ENCODE assay signal across 11 cellular contexts in genomic region chr16:165539-166374, GRCh38. TPM values are rescaled to one million over a fixed set of nuclear protein-coding genes. Genes with fewer than 3 reads are reported as not detected.
DNase-seq lines count a peak whose midpoint lies in the region; ATAC-seq, FAIRE-seq and TF ChIP-seq lines count a peak whose summit lies in the region.
"Had no signal": no experiment of that assay in that cellular context is flagged by ENCODE, and none has a peak within 500 bp of the region (broad histone marks: within the 10 kb centered on the region; RNA-seq: fewer than 3 reads in every experiment).

TSS of gene HBM (plus strand) at chr16:165978. CDS start at chr16:165998, 20 bp downstream.

- H2BK5ac ChIP-seq in IMR-90 (ENCODE audit: low read depth, low read length, poor library complexity, severe bottlenecking) = no peak within 1 kb of the TSS
- H2BK5ac ChIP-seq in H1 (ENCODE audit: low read depth, low read length) = no peak within 1 kb of the TSS
- H2BK5ac ChIP-seq in neuronal stem cell (ENCODE audit: low read length) = no peak within 1 kb of the TSS

- TF ChIP-seq RAD21 in IMR-90 (IDR thresholded peaks at IDR 0.05; ENCODE audit: low read length) (no peak), H1 (IDR thresholded peaks at IDR 0.05 in 1 of 2, conservative IDR thresholded peaks at IDR 0.05 in 1 of 2; ENCODE audit: low read depth in 2 of 2, low read length in 2 of 2) (no peak)

- no peak for TF ChIP-seq CTCF in CD4-positive, alpha-beta T cell (IDR thresholded peaks at IDR 0.05)
- no peak for TF ChIP-seq CTCF in IMR-90 (conservative IDR thresholded peaks at IDR 0.05; ENCODE audit: low read depth, low read length)
- TF ChIP-seq CTCF in H1 (IDR thresholded peaks at IDR 0.05; ENCODE audit: control extremely low read depth in 1 of 3, insufficient read depth in 1 of 3, low read depth in 1 of 3, low read length in 3 of 3) = no peak

- H3K9ac ChIP-seq in IMR-90 (ENCODE audit: low read depth, low read length) (no peak within 1 kb of the TSS), H1 (replicated peaks in 1 of 4; ENCODE audit: extremely low read depth in 1 of 4, low read depth in 3 of 4, low read length in 3 of 4) (no peak within 1 kb of the TSS), neuronal stem cell (ENCODE audit: low read depth, low read length, poor library complexity) (no peak within 1 kb of the TSS)

- no peak within 1 kb of the TSS for H3K18ac ChIP-seq in IMR-90 (ENCODE audit: low read depth, low read length)
- H3K18ac ChIP-seq in H1 (ENCODE audit: extremely low read depth, low read length) = peak within 1 kb of the TSS; percentile 1; the same call in 1 of the 2 replicates
- peak within 1 kb of the TSS; percentile 76 for H3K18ac ChIP-seq in neuronal stem cell (ENCODE audit: low read length)

- no peak within 1 kb of the TSS for H3K14ac ChIP-seq in IMR-90 (replicated peaks; ENCODE audit: low read depth, low read length)
- no peak within 1 kb of the TSS for H3K14ac ChIP-seq in H1 (ENCODE audit: insufficient read length)
- peak within 1 kb of the TSS; percentile 71 for H3K14ac ChIP-seq in neuronal stem cell (ENCODE audit: low read length)

- in situ Hi-C loops in IMR-90 (cut with MboI; ENCODE audit: low sequenced_read_pairs) = no loop called here

- H3K56ac ChIP-seq in IMR-90 (ENCODE audit: extremely low read depth, insufficient read depth, low read length) = no peak within 1 kb of the TSS
- no peak within 1 kb of the TSS for H3K56ac ChIP-seq in H1 (replicated peaks; ENCODE audit: insufficient read length, low read depth, low read length)

- no peaks in the 10 kb centered on the region for H3K36me3 Mint-ChIP-seq in CD4-positive, alpha-beta T cell (ENCODE audit: low read depth)

- BruUV-seq in IMR-90 (replicated peaks; lab: Mats Ljungman, UMichigan) = no TSS peak

- H4K5ac ChIP-seq in IMR-90 (ENCODE audit: low read depth, low read length) (no peak within 1 kb of the TSS), H1 (ENCODE audit: insufficient read length, low read depth, low read length) (no peak within 1 kb of the TSS)

- H3K23me2 ChIP-seq in H1 (ENCODE audit: low read depth, low read length) = peaks cover 10% of the 10 kb centered on the region; the same call in 1 of the 2 replicates

- H4K91ac ChIP-seq in IMR-90 (ENCODE audit: insufficient read depth, low read depth, low read length) (no peak within 1 kb of the TSS), H1 (replicated peaks; ENCODE audit: insufficient read length, low read length) (no peak within 1 kb of the TSS), neuronal stem cell (ENCODE audit: low read depth, low read length, poor library complexity) (no peak within 1 kb of the TSS)

- H3K27me3 Mint-ChIP-seq in CD4-positive, alpha-beta T cell = peaks cover 69% of the 10 kb centered on the region

- H2AFZ ChIP-seq in IMR-90 (replicated peaks; ENCODE audit: low read length, poor library complexity) = peak within 1 kb of the TSS; percentile 51
- no peak within 1 kb of the TSS for H2AFZ ChIP-seq in H1 (ENCODE audit: low read length)
- peak within 1 kb of the TSS; percentile 79 for H2AFZ ChIP-seq in neuronal stem cell (ENCODE audit: low read length)

- intact Hi-C loops in CD4-positive, alpha-beta T cell (cut with DNase I, micrococcal nuclease) = no loop called here
- intact Hi-C loops in IMR-90 (cut with micrococcal nuclease) = no loop called here

- no peaks in the 10 kb centered on the region for H3K79me2 ChIP-seq in H1 (ENCODE audit: control insufficient read depth in 1 of 2, insufficient read depth in 2 of 2, low read length in 2 of 2)

- H4K8ac ChIP-seq in IMR-90 (ENCODE audit: low read depth in 2 of 2, low read length in 2 of 2) (no peak within 1 kb of the TSS), H1 (ENCODE audit: extremely low read depth, insufficient read depth, low read length) (no peak within 1 kb of the TSS), neuronal stem cell (ENCODE audit: low read depth, low read length) (no peak within 1 kb of the TSS)

- H3K27me3 ChIP-seq in CD4-positive, alpha-beta T cell (ENCODE audit: control insufficient read depth, insufficient read depth, low read length) = peaks cover 57% of the 10 kb centered on the region
- H3K27me3 ChIP-seq in IMR-90 (ENCODE audit: control insufficient read depth, insufficient read depth, low read length) (peaks cover 60% of the 10 kb centered on the region), H1 (replicated peaks in 1 of 4; ENCODE audit: control insufficient read depth in 3 of 4, extremely low read depth in 1 of 4, insufficient read depth in 3 of 4, low read length in 3 of 4) (peaks cover 36 to 64% (median 58%) of the 10 kb centered on the region in 4 experiments), neuronal stem cell (ENCODE audit: control insufficient read depth in 3 of 3, insufficient read depth in 3 of 3, low read depth in 1 of 3, low read length in 3 of 3) (peaks cover 32 to 77% (median 63%) of the 10 kb centered on the region in 3 experiments)

- H4K20me1 ChIP-seq in IMR-90 (ENCODE audit: insufficient read depth, low read length) = peaks cover 5% of the 10 kb centered on the region
- peaks cover 2 to 8% of the 10 kb centered on the region in 2 experiments for H4K20me1 ChIP-seq in H1 (replicated peaks in 1 of 2; ENCODE audit: control insufficient read depth in 1 of 2, insufficient read depth in 2 of 2, low read length in 2 of 2)

- H3K27ac ChIP-seq in CD4-positive, alpha-beta T cell (ENCODE audit: low read depth, low read length) = no peak within 1 kb of the TSS
- H3K27ac ChIP-seq in IMR-90 (ENCODE audit: insufficient read depth, low read length) (no peak within 1 kb of the TSS), H1 (ENCODE audit: low read depth, low read length) (no peak within 1 kb of the TSS), neuronal stem cell (replicated peaks; ENCODE audit: low read length) (no peak within 1 kb of the TSS)
- H3K27ac ChIP-seq: epithelial cell of prostate had no signal

- no peaks in the 10 kb centered on the region for H3K79me1 ChIP-seq in IMR-90 (ENCODE audit: low read depth in 1 of 2, low read length in 2 of 2)
- no peaks in the 10 kb centered on the region for H3K79me1 ChIP-seq in H1 (ENCODE audit: low read depth, low read length)
- no peaks in the 10 kb centered on the region for H3K79me1 ChIP-seq in neuronal stem cell (ENCODE audit: low read depth, low read length)

- no peak within 1 kb of the TSS for H3K27ac Mint-ChIP-seq in CD4-positive, alpha-beta T cell

- H3K4me3 Mint-ChIP-seq in CD4-positive, alpha-beta T cell = peak within 1 kb of the TSS; percentile 56

- H2BK20ac ChIP-seq in IMR-90 (ENCODE audit: low read depth, low read length) = no peak within 1 kb of the TSS
- no peak within 1 kb of the TSS for H2BK20ac ChIP-seq in H1 (ENCODE audit: low read length)

- H3K4ac ChIP-seq in IMR-90 (ENCODE audit: low read depth, low read length) = no peak within 1 kb of the TSS
- H3K4ac ChIP-seq in H1 (replicated peaks; ENCODE audit: insufficient read length, low read depth, low read length) = no peak within 1 kb of the TSS
- no peak within 1 kb of the TSS for H3K4ac ChIP-seq in neuronal stem cell (ENCODE audit: low read length)

- dilution Hi-C loops in IMR-90 (cut with HindIII; ENCODE audit: low sequenced_read_pairs, unreplicated experiment) = no loop called here

- no peak within 1 kb of the TSS for H2AK5ac ChIP-seq in IMR-90 (ENCODE audit: low read depth, low read length)
- no peak within 1 kb of the TSS for H2AK5ac ChIP-seq in H1 (ENCODE audit: low read depth, low read length)
- H2AK5ac ChIP-seq in neuronal stem cell (ENCODE audit: low read depth, low read length) = peak within 1 kb of the TSS; percentile 56

- no peaks in the 10 kb centered on the region for H3K9me3 Mint-ChIP-seq in CD4-positive, alpha-beta T cell

- no peak for TF ChIP-seq POLR2A in IMR-90 (IDR thresholded peaks at IDR 0.05; ENCODE audit: low read depth, low read length)
- no peak for TF ChIP-seq POLR2A in H1 (IDR thresholded peaks at IDR 0.05; ENCODE audit: control extremely low read depth in 1 of 2, low read depth in 2 of 2, low read length in 2 of 2)

- H3K9me3 ChIP-seq in CD4-positive, alpha-beta T cell (ENCODE audit: control insufficient read depth, low read length) = no peaks in the 10 kb centered on the region
- H3K9me3 ChIP-seq in IMR-90 (ENCODE audit: control insufficient read depth, insufficient read depth, low read length) (no peaks in the 10 kb centered on the region; the same call in none of the 2 replicates), H1 (ENCODE audit: insufficient read depth in 2 of 2, low read depth in 1 of 2, low read length in 1 of 2) (no peaks in the 10 kb centered on the region), neuronal stem cell (replicated peaks in 1 of 2; ENCODE audit: control insufficient read depth in 2 of 2, insufficient read depth in 1 of 2, low read depth in 1 of 2, low read length in 2 of 2) (no peaks in the 10 kb centered on the region)

- peak within 1 kb of the TSS; percentile 50; the same call in 1 of the 2 replicates for H2BK12ac ChIP-seq in H1 (ENCODE audit: low read depth, low read length)
- H2BK12ac ChIP-seq in neuronal stem cell (ENCODE audit: low read length) = peak within 1 kb of the TSS; percentile 22

- H3K4me1 Mint-ChIP-seq in CD4-positive, alpha-beta T cell (ENCODE audit: low read depth) = peaks cover 4% of the 10 kb centered on the region

- no peak for TF ChIP-seq EP300 in H1 (IDR thresholded peaks at IDR 0.05; ENCODE audit: borderline replicate concordance in 1 of 2, low read depth in 2 of 2, low read length in 2 of 2)

- POLR2A ChIA-PET in CD4-positive, alpha-beta T cell (lab: Charles Lee) = no interaction called here
- POLR2A ChIA-PET in IMR-90 (lab: Charles Lee; ENCODE audit: unreplicated experiment) = interaction anchor here (0.6 kb wide), 1 partner anchor 9 kb away, joined by 12 read pairs; no protein-coding TSS in a partner anchor
- POLR2A ChIA-PET in H1 (lab: Charles Lee; ENCODE audit: partially characterized antibody) = interaction anchor here (3.5 to 5.0 kb wide), 2 partner anchors 12 to 15 kb away, joined by 16 to 29 read pairs; partner anchors contain the start of gene HBQ1

- 2% methylated on average over 28 of the region's 75 CpGs; no CpG with 5 or more reads in 1 of the 2 experiments for WGBS in IMR-90 (ENCODE audit: extremely low coverage in 2 of 2, insufficient read length in 1 of 2), 2 experiments
- WGBS in H1 (ENCODE audit: extremely low coverage in 1 of 2, insufficient coverage in 1 of 2, insufficient read length in 1 of 2, insufficient replicate concordance in 2 of 2, low coverage in 1 of 2, low lambda C conversion rate in 2 of 2, missing lambda C conversion rate in 1 of 2), 2 experiments = 3% methylated on average over 55 of the region's 75 CpGs; no CpG with 5 or more reads in 1 of the 2 experiments
- WGBS in neuronal stem cell (ENCODE audit: extremely low coverage in 2 of 2, insufficient read length in 2 of 2, insufficient replicate concordance in 1 of 2), 2 donors = no CpG with 5 or more reads among the region's 75 CpGs

- no peak within 1 kb of the TSS for H2AK9ac ChIP-seq in IMR-90 (replicated peaks; ENCODE audit: low read depth, low read length, poor library complexity)

- H3K4me3 ChIP-seq in IMR-90 (ENCODE audit: insufficient read depth, low read depth, low read length) (no peak within 1 kb of the TSS), H1 (ENCODE audit: extremely low read depth in 1 of 4, insufficient read depth in 2 of 4, low read depth in 3 of 4, low read length in 4 of 4) (peak within 1 kb of the TSS; percentile 14 to 59 (median 20); a peak in 7 of 8 replicates), neuronal stem cell (ENCODE audit: low read length in 2 of 2) (peak within 1 kb of the TSS in 1 of 2 donors; percentile 60)

- H3K23ac ChIP-seq in IMR-90 (ENCODE audit: low read depth, low read length) (no peak within 1 kb of the TSS), H1 (ENCODE audit: insufficient read length) (no peak within 1 kb of the TSS), neuronal stem cell (ENCODE audit: low read depth, low read length, poor library complexity) (peak within 1 kb of the TSS; percentile 43)

- H3K4me2 ChIP-seq in IMR-90 (ENCODE audit: low read depth, low read length) = peak within 1 kb of the TSS; percentile 67
- peak within 1 kb of the TSS; percentile 64 to 78 for H3K4me2 ChIP-seq in H1 (ENCODE audit: insufficient read depth in 1 of 2, low read depth in 2 of 2, low read length in 2 of 2)
- peak within 1 kb of the TSS; percentile 25 for H3K4me2 ChIP-seq in neuronal stem cell (ENCODE audit: insufficient read depth, low read length, poor library complexity, severe bottlenecking)

- no peak for DNase-seq in CD4-positive, alpha-beta T cell
- no peak for DNase-seq in IMR-90
- DNase-seq in H1 (ENCODE audit: low read depth in 1 of 2, low spot score in 2 of 2) = no peak
- no peak for DNase-seq in neuronal stem cell (ENCODE audit: low spot score)
- DNase-seq in NCI-H1694 (lab: John Stamatoyannopoulos, UW) = no peak
- DNase-seq in stimulated activated CD8-positive, alpha-beta memory T cell treated with anti-CD3 and anti-CD28 coated beads, Interleukin-4, amount 100 ng/mL, for 48 hours = no peak
- no peak for DNase-seq in NCI-H345 (lab: John Stamatoyannopoulos, UW)
- no peak for DNase-seq in COR-L47 (lab: John Stamatoyannopoulos, UW)
- DNase-seq: activated CD8-positive, alpha-beta memory T cell treated with anti-CD3 and anti-CD28 coated beads, Interleukin-2, amount 50 U/mL, for 4 hours; RPMI8226 had no signal

- H3K9me1 ChIP-seq in IMR-90 (ENCODE audit: insufficient read depth, low read length) = 0 out of 2 replicates have a peak, but pooled peaks cover 4% of the 10 kb centered on the region

- no peaks in the 10 kb centered on the region for H3K36me3 ChIP-seq in IMR-90 (ENCODE audit: control insufficient read depth, insufficient read depth, low read length)
- peaks cover 0 to 9% (median 0%) of the 10 kb centered on the region in 4 experiments; a peak in 2 of 8 replicates for H3K36me3 ChIP-seq in H1 (ENCODE audit: control insufficient read depth in 2 of 4, insufficient read depth in 4 of 4, low read length in 3 of 4)
- no peaks in the 10 kb centered on the region for H3K36me3 ChIP-seq in neuronal stem cell (replicated peaks in 1 of 2; ENCODE audit: control insufficient read depth in 2 of 2, insufficient read depth in 2 of 2, low read length in 2 of 2)

- peak; percentile 51 for ATAC-seq in CD4-positive, alpha-beta T cell (ENCODE audit: poor library complexity)
- ATAC-seq in IMR-90 (ENCODE audit: low read depth) = no peak

- no peak for FAIRE-seq in H1 (lab: Jason Lieb, UNC)

- H2BK120ac ChIP-seq in IMR-90 (ENCODE audit: low read depth, low read length) (no peak within 1 kb of the TSS), H1 (replicated peaks; ENCODE audit: low read depth, low read length) (no peak within 1 kb of the TSS), neuronal stem cell (ENCODE audit: low read depth, low read length) (no peak within 1 kb of the TSS)

- no peaks in the 10 kb centered on the region; the same call in 1 of the 2 replicates for H3K4me1 ChIP-seq in IMR-90 (ENCODE audit: control insufficient read depth, insufficient read depth, low read length)
- peaks cover 0 to 20% (median 16%) of the 10 kb centered on the region in 4 experiments; a peak in 6 of 7 replicates for H3K4me1 ChIP-seq in H1 (replicated peaks in 1 of 4; ENCODE audit: control insufficient read depth in 3 of 4, insufficient read depth in 4 of 4, low read length in 3 of 4)
- peaks cover 0 to 13% of the 10 kb centered on the region in 2 donors for H3K4me1 ChIP-seq in neuronal stem cell (ENCODE audit: control insufficient read depth in 2 of 2, insufficient read depth in 1 of 2, low read depth in 1 of 2, low read length in 2 of 2)

- CTCF ChIA-PET in CD4-positive, alpha-beta T cell (lab: Charles Lee) = no interaction called here
- CTCF ChIA-PET in IMR-90 (lab: Yijun Ruan, JAX) (no interaction called here), H1 (lab: Charles Lee; ENCODE audit: partially characterized antibody) (interaction anchor here (1.0 to 5.6 kb wide), 7 partner anchors 12 to 69 kb away, joined by 3 to 24 read pairs (median 5); partner anchors contain the start of gene HBQ1)

- H2BK15ac ChIP-seq in IMR-90 (ENCODE audit: low read depth, low read length) (no peak within 1 kb of the TSS), H1 (ENCODE audit: low read length) (0 out of 2 replicates have a peak within 1 kb of the TSS, but pooled peaks have one; percentile 29), neuronal stem cell (ENCODE audit: low read length) (no peak within 1 kb of the TSS)

RNA-seq across cellular contexts. Expression of gene HBM, which starts in this region (rescaled TPM):
- not detected for total RNA-seq in CD4-positive, alpha-beta T cell
- not detected in 2 replicates for total RNA-seq in IMR-90 (2012; rRNA removed)
- not detected in 2 replicates for polyA plus RNA-seq in IMR-90 (2012; rRNA removed)
- polyA plus RNA-seq in IMR-90 (2012; cell fraction: cytosol; rRNA removed) = not detected in 2 replicates
- polyA plus RNA-seq in IMR-90 (2012; cell fraction: nucleus; rRNA removed; ENCODE audit: low replicate concordance) = not detected in 2 replicates
- total RNA-seq in H1 (2021; fragmentation: NEBNext Ultra II Directional; extraction: Animal tissue kit (Norgen Biotek cat#: 25700)) = not detected in 2 replicates
- 0.78 and 0.88 TPM in 2 replicates for polyA plus RNA-seq in H1 (2011; rRNA removed)
- not detected for polyA plus RNA-seq in H1 (2011; cell fraction: cytosol; rRNA removed)
- polyA plus RNA-seq in H1 (2011; cell fraction: nucleus; rRNA removed) = not detected
- polyA plus RNA-seq in H1 (2012, experiment 1 of 2) = not detected in 4 replicates
- polyA plus RNA-seq in H1 (2012, experiment 2 of 2) = not detected
- polyA plus RNA-seq in H1 (2013, experiment 1 of 2) = not detected
- polyA plus RNA-seq in H1 (2013, experiment 2 of 2) = not detected
- polyA minus RNA-seq in H1 (2011; rRNA and poly(A)+ RNA removed) = not detected in 2 replicates
- polyA minus RNA-seq in H1 (2011; cell fraction: cytosol; rRNA and poly(A)+ RNA removed) = not detected
- polyA minus RNA-seq in H1 (2011; cell fraction: nucleus; rRNA and poly(A)+ RNA removed) = not detected
- not detected for polyA plus RNA-seq in neuronal stem cell (2013, experiment 1 of 2)
- not detected for polyA plus RNA-seq in neuronal stem cell (2013, experiment 2 of 2)

Comparison
In these comparisons a context has a peak if more than half of its experiments do, and no peak if none do; other contexts are left out.
1. Peak in ATAC-seq in CD4-positive, alpha-beta T cell; RNA of the gene not detected or under 1 TPM.